In genomic region chr10:36373424-36374096, GRCh38 we compare ENCODE assay signal across 22 cellular contexts.
"Had no signal": no experiment of that assay in that cellular context is flagged by ENCODE, and none has a peak within 500 bp of the region (broad histone marks: within the 10 kb centered on the region; RNA-seq: fewer than 3 reads in every experiment).

No MANE protein-coding gene starts in this region.

- H3K36me3 Mint-ChIP-seq: naive thymus-derived CD8-positive, alpha-beta T cell; stimulated activated memory B cell treated with anti-CD40 and anti-IgM and Interleukin-4, amounts not matched to agents 10 μg/mL and 1 μg/mL and 100 μg/mL, for 72 hours had no signal

- H3K27ac ChIP-seq: foreskin keratinocyte, heart left ventricle, psoas muscle, right lobe of liver, spleen, testis, tibial nerve had no signal

- H3K27me3 ChIP-seq: foreskin keratinocyte, heart left ventricle, right lobe of liver, spleen, testis, tibial nerve had no signal

- ATAC-seq: foreskin keratinocyte; heart left ventricle; left lobe of liver; mucosa of descending colon; naive thymus-derived CD8-positive, alpha-beta T cell; psoas muscle; right lobe of liver; stimulated activated memory B cell treated with anti-CD40 and anti-IgM and Interleukin-4, amounts not matched to agents 10 μg/mL and 1 μg/mL and 100 μg/mL, for 72 hours; stimulated activated naive CD8-positive, alpha-beta T cell treated with anti-CD3 and anti-CD28 coated beads, Interleukin-15, amount 100 ng/mL, for 72 hours had no signal

- DNase-seq: cerebellar nuclear complex; erythroblast; foreskin keratinocyte; heart left ventricle; hippocampal formation; islet precursor cell; mammary epithelial cell; mucosa of descending colon; naive thymus-derived CD8-positive, alpha-beta T cell; psoas muscle; retina; right lobe of liver; spleen; stimulated activated CD4-positive, alpha-beta T cell treated with anti-CD3 and anti-CD28 coated beads, Interleukin-15, amount 100 ng/mL, for 24 hours; stimulated activated CD4-positive, alpha-beta T cell treated with anti-CD3 and anti-CD28 coated beads, Interleukin-1b, Interleukin-23, amount 100 ng/mL, for 48 hours; stimulated activated CD4-positive, alpha-beta T cell treated with anti-CD3 and anti-CD28 coated beads, Interleukin-4, amount 100 ng/mL, for 24 hours; stimulated activated naive CD8-positive, alpha-beta T cell treated with anti-CD3 and anti-CD28 coated beads, Interleukin-15, amount 100 ng/mL, for 72 hours; testis had no signal

- H3K36me3 ChIP-seq: heart left ventricle, right lobe of liver, spleen, tibial nerve had no signal

- H3K4me1 ChIP-seq: foreskin keratinocyte, heart left ventricle, psoas muscle, right lobe of liver, spleen, testis, tibial nerve had no signal

- H3K27me3 Mint-ChIP-seq: dendritic cell treated with granulocyte-macrophage colony-stimulating factor and Interleukin-4, amounts not matched to agents 40 ng/mL and 50 ng/mL, for 4 days; naive thymus-derived CD8-positive, alpha-beta T cell; stimulated activated memory B cell treated with anti-CD40 and anti-IgM and Interleukin-4, amounts not matched to agents 10 μg/mL and 1 μg/mL and 100 μg/mL, for 72 hours; stimulated activated naive CD8-positive, alpha-beta T cell treated with anti-CD3 and anti-CD28 coated beads, Interleukin-15, amount 100 ng/mL, for 72 hours had no signal

- H3K4me1 Mint-ChIP-seq: naive thymus-derived CD8-positive, alpha-beta T cell; stimulated activated memory B cell treated with anti-CD40 and anti-IgM and Interleukin-4, amounts not matched to agents 10 μg/mL and 1 μg/mL and 100 μg/mL, for 72 hours; stimulated activated naive CD8-positive, alpha-beta T cell treated with anti-CD3 and anti-CD28 coated beads, Interleukin-15, amount 100 ng/mL, for 72 hours had no signal

- H3K4me3 Mint-ChIP-seq: dendritic cell treated with granulocyte-macrophage colony-stimulating factor and Interleukin-4, amounts not matched to agents 40 ng/mL and 50 ng/mL, for 4 days; naive thymus-derived CD8-positive, alpha-beta T cell; stimulated activated memory B cell treated with anti-CD40 and anti-IgM and Interleukin-4, amounts not matched to agents 10 μg/mL and 1 μg/mL and 100 μg/mL, for 72 hours; stimulated activated naive CD8-positive, alpha-beta T cell treated with anti-CD3 and anti-CD28 coated beads, Interleukin-15, amount 100 ng/mL, for 72 hours had no signal

- H3K4me3 ChIP-seq: heart left ventricle, mucosa of descending colon, psoas muscle, right lobe of liver, spleen, testis, tibial nerve had no signal

- H3K27ac Mint-ChIP-seq: dendritic cell treated with granulocyte-macrophage colony-stimulating factor and Interleukin-4, amounts not matched to agents 40 ng/mL and 50 ng/mL, for 4 days; naive thymus-derived CD8-positive, alpha-beta T cell; stimulated activated memory B cell treated with anti-CD40 and anti-IgM and Interleukin-4, amounts not matched to agents 10 μg/mL and 1 μg/mL and 100 μg/mL, for 72 hours; stimulated activated naive CD8-positive, alpha-beta T cell treated with anti-CD3 and anti-CD28 coated beads, Interleukin-15, amount 100 ng/mL, for 72 hours had no signal
